Comparison of ENCODE assay signal across 15 cellular contexts in genomic region chr11:68353669-68354068, GRCh38. TPM values are rescaled to one million over a fixed set of nuclear protein-coding genes. Genes with fewer than 3 reads are reported as not detected.
DNase-seq lines count a peak whose midpoint lies in the region; ATAC-seq and TF ChIP-seq lines count a peak whose summit lies in the region.
"Had no signal": no experiment of that assay in that cellular context is flagged by ENCODE, and none has a peak within 500 bp of the region (broad histone marks: within the 10 kb centered on the region; RNA-seq: fewer than 3 reads in every experiment).

No MANE protein-coding gene starts in this region.

- peaks cover 77% of the 10 kb centered on the region for H3K4me1 Mint-ChIP-seq in osteocyte (ENCODE audit: unreplicated experiment)
- no peaks in the 10 kb centered on the region for H3K4me1 Mint-ChIP-seq in activated T-cell treated with anti-CD3 and anti-CD28 coated beads, Interleukin-2, amount 50 U/mL, for 4 hours (ENCODE audit: low read depth)
- H3K4me1 Mint-ChIP-seq: stimulated activated naive CD8-positive, alpha-beta T cell treated with anti-CD3 and anti-CD28 coated beads, Interleukin-15, amount 100 ng/mL, for 72 hours had no signal

- no peak overlapping the region for H3K9ac ChIP-seq in fibroblast of lung (ENCODE audit: insufficient read depth, low read length)

- ATAC-seq in Right ventricle myocardium superior (ENCODE audit: poor library complexity) (peak; percentile 4), Right ventricle myocardium inferior (no peak), HG03045 (IDR thresholded peaks at IDR 0.05; ENCODE audit: unreplicated experiment) (no peak)
- no peak for ATAC-seq in activated T-cell treated with anti-CD3 and anti-CD28 coated beads, Interleukin-2, amount 50 U/mL, for 4 hours
- ATAC-seq: stimulated activated naive CD8-positive, alpha-beta T cell treated with anti-CD3 and anti-CD28 coated beads, Interleukin-15, amount 100 ng/mL, for 72 hours had no signal

- no peak overlapping the region for H3K4me3 Mint-ChIP-seq in osteocyte (ENCODE audit: unreplicated experiment)
- H3K4me3 Mint-ChIP-seq in activated T-cell treated with anti-CD3 and anti-CD28 coated beads, Interleukin-2, amount 50 U/mL, for 4 hours, result no peak overlapping the region
- H3K4me3 Mint-ChIP-seq: stimulated activated naive CD8-positive, alpha-beta T cell treated with anti-CD3 and anti-CD28 coated beads, Interleukin-15, amount 100 ng/mL, for 72 hours had no signal

- no peaks in the 10 kb centered on the region for H3K27me3 ChIP-seq in fibroblast of lung (ENCODE audit: control insufficient read depth, insufficient read depth, low read length)
- no peaks in the 10 kb centered on the region for H3K27me3 ChIP-seq in vagina

- H4K20me1 ChIP-seq in fibroblast of lung (ENCODE audit: control insufficient read depth, extremely low read depth, insufficient read depth, low read length), result no peaks in the 10 kb centered on the region

- H3K4me2 ChIP-seq in fibroblast of lung (ENCODE audit: extremely low read depth, insufficient read depth, low read length), result peak overlapping the region; percentile 35

- H2AFZ ChIP-seq in fibroblast of lung (ENCODE audit: low read length), result no peak overlapping the region

- peaks cover 31% of the 10 kb centered on the region for H3K36me3 Mint-ChIP-seq in osteocyte (ENCODE audit: unreplicated experiment)
- H3K36me3 Mint-ChIP-seq in activated T-cell treated with anti-CD3 and anti-CD28 coated beads, Interleukin-2, amount 50 U/mL, for 4 hours (ENCODE audit: insufficient read depth), result no peaks in the 10 kb centered on the region

- H3K9me3 ChIP-seq in fibroblast of lung (ENCODE audit: control insufficient read depth, insufficient read depth, low read depth, low read length) (no peaks in the 10 kb centered on the region), vagina (no peaks in the 10 kb centered on the region)

- peak overlapping the region; percentile 37 for H3K27ac ChIP-seq in fibroblast of lung (ENCODE audit: insufficient read depth, low read length)
- H3K27ac ChIP-seq in vagina, result peak overlapping the region; percentile 87
- H3K27ac ChIP-seq: 22Rv1 had no signal

- TF ChIP-seq CTCF in fibroblast of lung (conservative IDR thresholded peaks at IDR 0.05 in 1 of 2, IDR thresholded peaks at IDR 0.05 in 1 of 2; ENCODE audit: low read depth in 1 of 2, low read length in 2 of 2), result no peak
- TF ChIP-seq CTCF in osteocyte (IDR thresholded peaks at IDR 0.05), result no peak
- TF ChIP-seq CTCF in vagina (IDR thresholded peaks at IDR 0.05), result no peak

- H3K79me2 ChIP-seq in fibroblast of lung (ENCODE audit: control insufficient read depth, insufficient read depth, low read length), result no peaks in the 10 kb centered on the region

- intact Hi-C loops in Right ventricle myocardium superior (cut with DNase I), result no loop called here
- intact Hi-C loops in Right ventricle myocardium inferior (cut with DNase I), result loop anchor here (1.0 to 5.0 kb wide), 2 partner anchors 17 to 41 kb away; partner anchors contain the start of gene LRP5
- intact Hi-C loops in vagina (cut with DNase I), result no loop called here

- no peak for DNase-seq in Right ventricle myocardium superior
- no peak for DNase-seq in Right ventricle myocardium inferior (ENCODE audit: missing footprints)
- no peak for DNase-seq in fibroblast of lung (ENCODE audit: low read depth in 2 of 2)
- no peak for DNase-seq in osteocyte (ENCODE audit: extremely low spot score, unreplicated experiment)
- DNase-seq in vagina (ENCODE audit: extremely low spot score in 2 of 2), result no peak
- no peak for DNase-seq in activated T-cell treated with anti-CD3 and anti-CD28 coated beads, Interleukin-2, amount 50 U/mL, for 4 hours
- no peak for DNase-seq in midbrain (lab: John Stamatoyannopoulos, UW)
- DNase-seq: activated gamma-delta T cell; DMS 273 treated with DMSO at 0.1 percent for 48 hours; Karpas-422; NCI-H2081; stimulated activated CD4-positive, alpha-beta T cell treated with anti-CD3 and anti-CD28 coated beads, Interleukin-2, amount 100 ng/mL, for 48 hours; stimulated activated naive CD8-positive, alpha-beta T cell treated with anti-CD3 and anti-CD28 coated beads, Interleukin-15, amount 100 ng/mL, for 72 hours had no signal

- H3K4me3 ChIP-seq in fibroblast of lung (replicated peaks in 1 of 4; ENCODE audit: control extremely low read depth in 1 of 4, insufficient read depth in 1 of 4, low read depth in 3 of 4, low read length in 4 of 4) (no peak overlapping the region), vagina (no peak overlapping the region)

- no peak for TF ChIP-seq POLR2A in vagina (IDR thresholded peaks at IDR 0.05)

- H3K4me1 ChIP-seq in fibroblast of lung (ENCODE audit: control insufficient read depth, extremely low read depth, insufficient read depth, low read length), result peaks cover 13% of the 10 kb centered on the region
- peaks cover 29% of the 10 kb centered on the region for H3K4me1 ChIP-seq in vagina

- H3K9me3 Mint-ChIP-seq in osteocyte (ENCODE audit: unreplicated experiment), result no peaks in the 10 kb centered on the region
- H3K9me3 Mint-ChIP-seq in activated T-cell treated with anti-CD3 and anti-CD28 coated beads, Interleukin-2, amount 50 U/mL, for 4 hours, result no peaks in the 10 kb centered on the region
- H3K9me3 Mint-ChIP-seq: stimulated activated naive CD8-positive, alpha-beta T cell treated with anti-CD3 and anti-CD28 coated beads, Interleukin-15, amount 100 ng/mL, for 72 hours had no signal

- H3K36me3 ChIP-seq in fibroblast of lung (ENCODE audit: control insufficient read depth, insufficient read depth, low read length), result no peaks in the 10 kb centered on the region
- peaks cover 0 to 10% of the 10 kb centered on the region in 2 donors for H3K36me3 ChIP-seq in vagina

- peak overlapping the region; percentile 93 for H3K27ac Mint-ChIP-seq in osteocyte (ENCODE audit: unreplicated experiment)

- no peaks in the 10 kb centered on the region for H3K27me3 Mint-ChIP-seq in osteocyte (ENCODE audit: unreplicated experiment)
- no peaks in the 10 kb centered on the region for H3K27me3 Mint-ChIP-seq in activated T-cell treated with anti-CD3 and anti-CD28 coated beads, Interleukin-2, amount 50 U/mL, for 4 hours (ENCODE audit: low read depth)
- H3K27me3 Mint-ChIP-seq: stimulated activated naive CD8-positive, alpha-beta T cell treated with anti-CD3 and anti-CD28 coated beads, Interleukin-15, amount 100 ng/mL, for 72 hours had no signal

RNA-seq across cellular contexts. Expression of gene LRP5, which starts 41.3 kb away (rescaled TPM):
- 49.8 TPM for total RNA-seq in Right ventricle myocardium superior
- 61.6 TPM for total RNA-seq in Right ventricle myocardium inferior
- total RNA-seq in fibroblast of lung, result 20.8 and 22.0 TPM in 2 replicates
- 3.5 and 3.8 TPM in 2 replicates for polyA plus RNA-seq in fibroblast of lung
- polyA plus RNA-seq in fibroblast of lung (2012), result 11.3 and 14.3 TPM in 2 replicates
- polyA minus RNA-seq in fibroblast of lung (ENCODE audit: low replicate concordance), result 16.4 and 23.0 TPM in 2 replicates
- 162 and 179 TPM in 2 replicates for total RNA-seq in osteocyte
- total RNA-seq in vagina, result 42.5 TPM
- total RNA-seq in activated T-cell treated with anti-CD3 and anti-CD28 coated beads, Interleukin-2, amount 50 U/mL, for 4 hours, result 1 to 10 TPM; 7.7 to 8.5 (median 7.9) TPM
